In genomic region chr1:38585038-38585420, GRCh38 we compare ENCODE assay signal across 22 cellular contexts.
"Had no signal": no experiment of that assay in that cellular context is flagged by ENCODE, and none has a peak within 500 bp of the region (broad histone marks: within the 10 kb centered on the region; RNA-seq: fewer than 3 reads in every experiment).

No MANE protein-coding gene starts in this region.

- H3K36me3 ChIP-seq: breast epithelium had no signal

- H3K36me3 Mint-ChIP-seq: activated naive CD4-positive, alpha-beta T cell treated with anti-CD3 and anti-CD28 coated beads, Interleukin-2, amount 50 U/mL, for 24 hours; T-cell had no signal

- H3K27me3 ChIP-seq: breast epithelium had no signal

- H3K9me3 ChIP-seq: breast epithelium had no signal

- H3K4me1 ChIP-seq: breast epithelium had no signal

- H3K27ac ChIP-seq: breast epithelium, PC-9 had no signal

- H3K9me3 Mint-ChIP-seq: activated CD4-positive, alpha-beta T cell treated with anti-CD3 and anti-CD28 coated beads, Interleukin-2, amount 10 ng/mL, durations not matched to agents 24 days and 14 days; activated naive CD4-positive, alpha-beta T cell treated with anti-CD3 and anti-CD28 coated beads, Interleukin-2, amount 50 U/mL, for 24 hours; T-cell had no signal

- H3K4me3 Mint-ChIP-seq: activated B cell treated with CpG ODN at 0.5 μM for 24 hours; activated CD4-positive, alpha-beta T cell treated with anti-CD3 and anti-CD28 coated beads, Interleukin-2, amount 10 ng/mL, durations not matched to agents 24 days and 14 days; activated naive CD4-positive, alpha-beta T cell treated with anti-CD3 and anti-CD28 coated beads, Interleukin-2, amount 50 U/mL, for 24 hours; T-cell had no signal

- H2AFZ ChIP-seq: PC-9 had no signal

- ATAC-seq: T-cell had no signal

- H3K27ac Mint-ChIP-seq: activated B cell treated with CpG ODN at 0.5 μM for 24 hours; activated CD4-positive, alpha-beta T cell treated with anti-CD3 and anti-CD28 coated beads, Interleukin-2, amount 10 ng/mL, durations not matched to agents 24 days and 14 days; T-cell had no signal

- DNase-seq: activated B cell treated with CpG ODN at 0.5 μM for 24 hours; activated CD4-positive, alpha-beta T cell treated with anti-CD3 and anti-CD28 coated beads for 1 hour; activated CD4-positive, alpha-beta T cell treated with anti-CD3 and anti-CD28 coated beads, Interleukin-2, amount 10 ng/mL, durations not matched to agents 24 days and 14 days; activated CD4-positive, alpha-beta T cell treated with anti-CD3 and anti-CD28 coated beads, Interleukin-2, amount 50 U/mL, for 48 hours; activated naive CD4-positive, alpha-beta T cell; activated T-cell treated with anti-CD3 and anti-CD28 coated beads, Interleukin-2, amount 50 U/mL, for 1 hour; aorta; caudate nucleus; KG1; MV-4-11; NCI-H1105; NCI-H1436; NCI-H1694 treated with DMSO at 0.1 percent for 48 hours; NCI-H2029 treated with DMSO at 0.1 percent for 48 hours; NCI-H524; PC-9; SHP77 treated with DMSO at 0.1 percent for 48 hours; T-helper 2 cell; T1000 had no signal

- H3K4me3 ChIP-seq: breast epithelium, PC-9 had no signal

- H3K4me2 ChIP-seq: PC-9 had no signal
